27 cellular contexts compared by ENCODE assay signal in the genomic region with DNA sequence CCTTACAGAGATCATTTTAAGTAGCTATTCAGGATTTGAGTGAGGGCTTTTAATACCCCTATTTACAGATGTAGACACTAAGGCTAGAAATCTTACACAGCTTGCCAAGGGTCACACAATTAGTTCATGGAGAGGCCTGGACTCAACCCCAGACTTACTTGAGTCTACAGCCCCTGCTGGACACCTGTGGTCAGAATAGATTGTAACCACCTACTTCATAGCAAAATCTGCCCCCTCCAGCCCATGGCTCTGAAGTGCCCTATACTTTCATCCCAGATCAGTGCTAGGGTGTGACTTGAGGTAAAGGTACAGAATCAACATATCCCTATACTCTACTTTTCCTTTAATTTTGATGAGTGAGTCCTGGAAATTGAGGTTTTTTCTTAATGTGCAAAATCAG.
"Had no signal": no experiment of that assay in that cellular context is flagged by ENCODE, and none has a peak within 500 bp of the region (broad histone marks: within the 10 kb centered on the region; RNA-seq: fewer than 3 reads in every experiment).

No MANE protein-coding gene starts in this region.

- H3K4me3 ChIP-seq: cardiac muscle cell, MG63, Peyer's patch, SJSA1 had no signal

- DNase-seq: activated CD4-positive, alpha-beta memory T cell treated with anti-CD3 and anti-CD28 coated beads for 36 hours; activated CD4-positive, alpha-beta T cell treated with anti-CD3 and anti-CD28 coated beads, Interleukin-2, amount 10 ng/mL, durations not matched to agents 7 days and 5 days; activated gamma-delta T cell treated with Interleukin-2 at 50 U/mL for 16 hours; activated naive CD4-positive, alpha-beta T cell treated with anti-CD3 and anti-CD28 coated beads, Interleukin-2, amount 10 ng/mL, durations not matched to agents 7 days and 5 days; activated naive CD8-positive, alpha-beta T cell treated with anti-CD3 and anti-CD28 coated beads for 36 hours; activated T-cell treated with anti-CD3 and anti-CD28 coated beads, Interleukin-2, amount 50 U/mL, for 72 hours; brain microvascular endothelial cell; MG63; MV-4-11; NCI-H1092 treated with DMSO at 0.1 percent for 48 hours; NCI-H1417 treated with DMSO at 0.1 percent for 48 hours; NCI-H1694 treated with DMSO at 0.1 percent for 48 hours; NCI-H2029 treated with DMSO at 0.1 percent for 48 hours; NCI-H345; NCI-H510A; NCI-H526 treated with DMSO at 0.1 percent for 48 hours; NK-92 treated with Interleukin-12 subunit alpha and Interleukin-12 subunit beta, amount 100 ng/mL, for 24 hours; OCI-M1; Peyer's patch; SHP77; SW 1271 had no signal

- ATAC-seq: activated T-cell treated with anti-CD3 and anti-CD28 coated beads, Interleukin-2, amount 50 U/mL, for 72 hours; SK-N-SH treated with all-trans-retinoic acid at 6 μM for 48 hours had no signal

- H3K9me3 ChIP-seq: MG63, Peyer's patch, SJSA1 had no signal

- H3K27ac ChIP-seq: brain microvascular endothelial cell, cardiac muscle cell, Peyer's patch, RWPE1, SJSA1 had no signal

- H3K36me3 ChIP-seq: brain microvascular endothelial cell, cardiac muscle cell, MG63, Peyer's patch, SJSA1 had no signal

- H3K36me3 Mint-ChIP-seq: activated CD4-positive, alpha-beta memory T cell treated with anti-CD3 and anti-CD28 coated beads for 36 hours; activated naive CD4-positive, alpha-beta T cell treated with anti-CD3 and anti-CD28 coated beads, Interleukin-2, amount 10 ng/mL, durations not matched to agents 7 days and 5 days; activated naive CD8-positive, alpha-beta T cell treated with anti-CD3 and anti-CD28 coated beads for 36 hours had no signal

- H3K9me3 Mint-ChIP-seq: activated CD4-positive, alpha-beta T cell treated with anti-CD3 and anti-CD28 coated beads, Interleukin-2, amount 10 ng/mL, durations not matched to agents 7 days and 5 days; activated naive CD8-positive, alpha-beta T cell treated with anti-CD3 and anti-CD28 coated beads for 36 hours; activated T-cell treated with anti-CD3 and anti-CD28 coated beads, Interleukin-2, amount 50 U/mL, for 72 hours; activated T-helper 2 cell treated with anti-CD3 and anti-CD28 coated beads, Interferon-gamma antibody, Interleukin-2, Interleukin-4, amounts not matched to agents 10 μg/mL and 5 μg/mL and 100 μg/mL, durations not matched to agents 14 hours and 24 hours and 36 hours; T-helper 2 cell treated with Interferon-gamma antibody and Interleukin-4, amounts not matched to agents 5 μg/mL and 100 μg/mL, for 36 hours had no signal

- H3K4me1 Mint-ChIP-seq: activated naive CD4-positive, alpha-beta T cell treated with anti-CD3 and anti-CD28 coated beads, Interleukin-2, amount 10 ng/mL, durations not matched to agents 7 days and 5 days had no signal

- H3K27me3 ChIP-seq: brain microvascular endothelial cell, cardiac muscle cell, MG63, Peyer's patch, SJSA1 had no signal

- H3K4me1 ChIP-seq: Peyer's patch, SJSA1 had no signal

- H3K4me3 Mint-ChIP-seq: activated CD4-positive, alpha-beta memory T cell treated with anti-CD3 and anti-CD28 coated beads for 36 hours; activated CD4-positive, alpha-beta T cell treated with anti-CD3 and anti-CD28 coated beads, Interleukin-2, amount 10 ng/mL, durations not matched to agents 7 days and 5 days; activated naive CD4-positive, alpha-beta T cell treated with anti-CD3 and anti-CD28 coated beads, Interleukin-2, amount 10 ng/mL, durations not matched to agents 7 days and 5 days; activated naive CD8-positive, alpha-beta T cell treated with anti-CD3 and anti-CD28 coated beads for 36 hours; activated T-cell treated with anti-CD3 and anti-CD28 coated beads, Interleukin-2, amount 50 U/mL, for 72 hours; T-helper 2 cell treated with Interferon-gamma antibody and Interleukin-4, amounts not matched to agents 5 μg/mL and 100 μg/mL, for 36 hours had no signal

- H3K27ac Mint-ChIP-seq: activated CD4-positive, alpha-beta memory T cell treated with anti-CD3 and anti-CD28 coated beads for 36 hours; activated CD4-positive, alpha-beta T cell treated with anti-CD3 and anti-CD28 coated beads, Interleukin-2, amount 10 ng/mL, durations not matched to agents 7 days and 5 days; activated naive CD4-positive, alpha-beta T cell treated with anti-CD3 and anti-CD28 coated beads, Interleukin-2, amount 10 ng/mL, durations not matched to agents 7 days and 5 days; activated naive CD8-positive, alpha-beta T cell treated with anti-CD3 and anti-CD28 coated beads for 36 hours; activated T-cell treated with anti-CD3 and anti-CD28 coated beads, Interleukin-2, amount 50 U/mL, for 72 hours; activated T-helper 2 cell treated with anti-CD3 and anti-CD28 coated beads, Interferon-gamma antibody, Interleukin-2, Interleukin-4, amounts not matched to agents 10 μg/mL and 5 μg/mL and 100 μg/mL, durations not matched to agents 14 hours and 24 hours and 36 hours; T-helper 2 cell treated with Interferon-gamma antibody and Interleukin-4, amounts not matched to agents 5 μg/mL and 100 μg/mL, for 36 hours had no signal
